ENCODE assay signal across 6 cellular contexts in the genomic region with DNA sequence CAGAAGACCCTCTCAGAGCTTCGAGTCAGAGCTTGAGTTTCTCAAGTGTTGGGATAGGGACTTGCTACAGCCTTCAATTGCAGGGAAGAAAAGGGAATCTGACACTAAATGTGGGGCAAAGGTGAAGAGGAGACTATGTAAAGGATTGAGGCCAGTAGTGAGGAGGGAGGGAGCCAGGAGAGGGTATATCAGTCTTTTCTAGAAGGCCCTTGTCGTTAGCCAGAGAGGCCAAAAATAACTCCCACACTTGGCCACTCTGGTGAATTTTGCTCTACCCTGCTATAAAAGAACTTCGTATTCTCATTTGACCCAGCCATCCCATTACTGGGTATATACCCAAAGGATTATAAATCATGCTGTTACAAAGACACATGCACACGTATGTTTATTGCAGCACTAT.
"Had no signal": no experiment of that assay in that cellular context is flagged by ENCODE, and none has a peak within 500 bp of the region (broad histone marks: within the 10 kb centered on the region; RNA-seq: fewer than 3 reads in every experiment).

No MANE protein-coding gene starts in this region.

- H3K4me3 ChIP-seq: GM23338, K562 had no signal

- DNase-seq: H9, HCEC 1CT had no signal

- H3K27ac ChIP-seq: HL-60 had no signal

- ATAC-seq: GM23338, HepG2, K562 had no signal
